Comparison of ENCODE assay signal across 16 cellular contexts in the genomic region with DNA sequence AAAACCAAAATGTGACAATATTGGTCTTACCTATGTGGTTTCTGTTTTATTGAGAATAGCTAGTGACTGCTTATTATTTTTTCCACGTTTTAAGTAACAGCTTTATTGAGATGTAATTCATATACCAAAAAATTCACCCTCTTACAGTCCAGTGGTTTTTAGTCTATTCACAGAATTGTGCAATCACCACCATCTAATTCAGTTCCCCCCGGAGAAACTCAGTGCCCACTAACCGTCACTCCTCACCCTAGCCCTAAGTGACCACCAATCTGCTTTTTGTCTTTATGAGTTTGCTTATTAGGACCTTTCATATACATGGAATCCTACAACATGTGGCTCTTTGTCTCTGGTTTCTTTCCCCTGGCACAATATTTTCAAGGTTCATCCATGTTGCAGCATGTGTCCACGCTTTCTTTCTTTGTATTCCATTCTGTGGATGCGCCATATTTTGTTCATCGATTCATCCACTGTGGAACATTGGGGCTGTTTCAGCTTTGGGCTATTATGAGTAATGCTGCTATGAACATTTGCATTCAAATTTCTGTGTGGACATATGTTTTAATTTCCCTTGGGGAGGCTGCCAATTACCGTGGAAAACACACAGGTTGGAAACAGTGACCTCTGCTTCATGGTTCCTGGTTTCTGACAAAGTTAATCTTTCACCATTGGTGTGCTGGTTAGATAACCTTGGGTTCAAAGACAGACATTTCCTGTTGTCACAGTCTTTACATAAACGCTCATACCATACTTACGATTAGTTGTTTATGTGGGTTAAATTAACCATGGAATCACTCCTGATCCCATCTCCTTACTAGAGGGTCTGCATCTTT. TPM values are rescaled to one million over a fixed set of nuclear protein-coding genes. Genes with fewer than 3 reads are reported as not detected.
A peak's percentile ranks its signal among the peaks of the same experiment; 100 is the strongest.
DNase-seq lines count a peak whose midpoint lies in the region; ATAC-seq, FAIRE-seq and TF ChIP-seq lines count a peak whose summit lies in the region.
"Had no signal": no experiment of that assay in that cellular context is flagged by ENCODE, and none has a peak within 500 bp of the region (broad histone marks: within the 10 kb centered on the region; RNA-seq: fewer than 3 reads in every experiment).

No MANE protein-coding gene starts in this region.

- peak overlapping the region in 6 of 9 donors; percentile 9 to 59 (median 38) for H3K27ac Mint-ChIP-seq in naive thymus-derived CD4-positive, alpha-beta T cell
- H3K27ac Mint-ChIP-seq in activated CD4-positive, alpha-beta T cell treated with anti-CD3 and anti-CD28 coated beads, Interleukin-2, amount 10 ng/mL, durations not matched to agents 24 days and 14 days = no peak overlapping the region
- H3K27ac Mint-ChIP-seq: activated naive CD4-positive, alpha-beta T cell treated with anti-CD3 and anti-CD28 coated beads for 36 hours had no signal

- intact Hi-C loops in naive thymus-derived CD4-positive, alpha-beta T cell (cut with micrococcal nuclease) = no loop called here
- intact Hi-C loops in activated CD4-positive, alpha-beta T cell treated with anti-CD3 and anti-CD28 coated beads, Interleukin-2, amount 10 ng/mL, durations not matched to agents 24 days and 14 days (cut with micrococcal nuclease) = no loop called here

- no peaks in the 10 kb centered on the region for H3K36me3 Mint-ChIP-seq in naive thymus-derived CD4-positive, alpha-beta T cell
- H3K36me3 Mint-ChIP-seq in activated CD4-positive, alpha-beta T cell treated with anti-CD3 and anti-CD28 coated beads, Interleukin-2, amount 10 ng/mL, durations not matched to agents 24 days and 14 days (ENCODE audit: low read depth) = no peaks in the 10 kb centered on the region
- H3K36me3 Mint-ChIP-seq: CD14-positive monocyte had no signal

- no peaks in the 10 kb centered on the region for H3K27me3 ChIP-seq in duodenal mucosa (ENCODE audit: control insufficient read depth in 1 of 2, insufficient read depth in 2 of 2, low read length in 2 of 2)
- no peaks in the 10 kb centered on the region for H3K27me3 ChIP-seq in naive thymus-derived CD4-positive, alpha-beta T cell (ENCODE audit: control insufficient read depth in 2 of 2, insufficient read depth in 2 of 2, low read length in 2 of 2)

- peak overlapping the region in 1 of 2 donors; percentile 7 for H3K4me3 ChIP-seq in duodenal mucosa (ENCODE audit: low read depth in 1 of 2, low read length in 2 of 2)
- no peak overlapping the region for H3K4me3 ChIP-seq in naive thymus-derived CD4-positive, alpha-beta T cell (ENCODE audit: low read length)
- H3K4me3 ChIP-seq: heart right ventricle, left lung, suprapubic skin had no signal

- no peak overlapping the region for H3K9ac ChIP-seq in duodenal mucosa (ENCODE audit: low read depth in 1 of 2, low read length in 2 of 2)

- no peaks in the 10 kb centered on the region for H3K36me3 ChIP-seq in duodenal mucosa (ENCODE audit: control insufficient read depth in 1 of 2, insufficient read depth in 2 of 2, low read length in 2 of 2)
- peaks cover 0 to 1% (median 0%) of the 10 kb centered on the region in 3 experiments for H3K36me3 ChIP-seq in naive thymus-derived CD4-positive, alpha-beta T cell (ENCODE audit: control insufficient read depth in 2 of 3, insufficient read depth in 3 of 3, low read length in 3 of 3)
- H3K36me3 ChIP-seq: heart right ventricle, left lung, suprapubic skin had no signal

- peak; percentile 90 for FAIRE-seq in GM18507 (lab: Jason Lieb, UNC)
- FAIRE-seq: TTC549 had no signal

- no peak for ATAC-seq in naive thymus-derived CD4-positive, alpha-beta T cell
- ATAC-seq: heart right ventricle, left lung had no signal

- peaks cover 6 to 19% (median 12%) of the 10 kb centered on the region in 7 donors for H3K4me1 Mint-ChIP-seq in naive thymus-derived CD4-positive, alpha-beta T cell
- H3K4me1 Mint-ChIP-seq in activated CD4-positive, alpha-beta T cell treated with anti-CD3 and anti-CD28 coated beads, Interleukin-2, amount 10 ng/mL, durations not matched to agents 24 days and 14 days = peaks cover 4% of the 10 kb centered on the region

- DNase-seq in GM18507 (ENCODE audit: extremely low spot score, insufficient read length, low read depth) = no peak
- no peak for DNase-seq in naive thymus-derived CD4-positive, alpha-beta T cell
- DNase-seq in midbrain (lab: John Stamatoyannopoulos, UW) = no peak
- DNase-seq in HUDEP-2 (lab: John Stamatoyannopoulos, UW; ENCODE audit: unreplicated experiment in 76 of 76) = no peak
- DNase-seq in activated CD4-positive, alpha-beta T cell treated with anti-CD3 and anti-CD28 coated beads, Interleukin-2, amount 10 ng/mL, durations not matched to agents 24 days and 14 days = no peak
- no peak for DNase-seq in NCI-H226
- DNase-seq: activated naive CD4-positive, alpha-beta T cell treated with anti-CD3 and anti-CD28 coated beads for 36 hours; heart right ventricle; left lung; RPMI8226 had no signal

- no peaks in the 10 kb centered on the region for H3K9me3 ChIP-seq in duodenal mucosa (ENCODE audit: control insufficient read depth in 1 of 2, low read length in 2 of 2)
- no peaks in the 10 kb centered on the region for H3K9me3 ChIP-seq in naive thymus-derived CD4-positive, alpha-beta T cell (ENCODE audit: control insufficient read depth in 2 of 3, low read length in 3 of 3)
- H3K9me3 ChIP-seq: heart right ventricle, left lung, suprapubic skin had no signal

- no peaks in the 10 kb centered on the region for H3K9me3 Mint-ChIP-seq in naive thymus-derived CD4-positive, alpha-beta T cell
- H3K9me3 Mint-ChIP-seq in activated CD4-positive, alpha-beta T cell treated with anti-CD3 and anti-CD28 coated beads, Interleukin-2, amount 10 ng/mL, durations not matched to agents 24 days and 14 days = no peaks in the 10 kb centered on the region
- H3K9me3 Mint-ChIP-seq: activated naive CD4-positive, alpha-beta T cell treated with anti-CD3 and anti-CD28 coated beads for 36 hours had no signal

- CTCF ChIA-PET in naive thymus-derived CD4-positive, alpha-beta T cell (lab: Charles Lee) = no interaction called here

- H3K27ac ChIP-seq in duodenal mucosa (ENCODE audit: low read depth, low read length) = peak overlapping the region; percentile 23
- no peak overlapping the region for H3K27ac ChIP-seq in naive thymus-derived CD4-positive, alpha-beta T cell (ENCODE audit: low read depth, low read length)
- H3K27ac ChIP-seq: heart right ventricle, left lung, suprapubic skin had no signal

- H3K4me3 Mint-ChIP-seq in naive thymus-derived CD4-positive, alpha-beta T cell = peak overlapping the region in 1 of 10 donors; percentile 2
- no peak overlapping the region for H3K4me3 Mint-ChIP-seq in activated CD4-positive, alpha-beta T cell treated with anti-CD3 and anti-CD28 coated beads, Interleukin-2, amount 10 ng/mL, durations not matched to agents 24 days and 14 days
- H3K4me3 Mint-ChIP-seq: activated naive CD4-positive, alpha-beta T cell treated with anti-CD3 and anti-CD28 coated beads for 36 hours; CD14-positive monocyte had no signal

- peaks cover 0 to 35% (median 6%) of the 10 kb centered on the region in 5 donors for H3K27me3 Mint-ChIP-seq in naive thymus-derived CD4-positive, alpha-beta T cell
- peaks cover 22% of the 10 kb centered on the region for H3K27me3 Mint-ChIP-seq in activated CD4-positive, alpha-beta T cell treated with anti-CD3 and anti-CD28 coated beads, Interleukin-2, amount 10 ng/mL, durations not matched to agents 24 days and 14 days

- POLR2A ChIA-PET in naive thymus-derived CD4-positive, alpha-beta T cell (lab: Charles Lee) = no interaction called here

- H3K4me1 ChIP-seq in duodenal mucosa (ENCODE audit: control insufficient read depth in 1 of 2, insufficient read depth in 2 of 2, low read length in 2 of 2) = peaks cover 14 to 16% of the 10 kb centered on the region in 2 donors
- H3K4me1 ChIP-seq in naive thymus-derived CD4-positive, alpha-beta T cell (ENCODE audit: control insufficient read depth in 2 of 2, insufficient read depth in 2 of 2, low read length in 2 of 2) = peaks cover 5% of the 10 kb centered on the region in 2 donors

TF ChIP-seq in PFSK-1, 5 proteins besides CTCF, POLR2A, EP300 and RAD21:
- TF ChIP-seq POLR2AphosphoS5 (IDR thresholded peaks at IDR 0.05; ENCODE audit: low read depth, low read length) (no peak), FOXP2 (optimal IDR thresholded peaks at IDR 0.05; ENCODE audit: borderline replicate concordance, extremely low read depth, extremely low read length, insufficient read depth) (no peak), TAF1 (IDR thresholded peaks at IDR 0.05; ENCODE audit: borderline replicate concordance, insufficient read depth, low read length) (no peak), SIN3A (IDR thresholded peaks at IDR 0.05; ENCODE audit: borderline replicate concordance, insufficient read depth, low read length) (0 out of 2 replicates have a peak, but pooled peaks have one; percentile 35)
- TF ChIP-seq, protein P1, sequence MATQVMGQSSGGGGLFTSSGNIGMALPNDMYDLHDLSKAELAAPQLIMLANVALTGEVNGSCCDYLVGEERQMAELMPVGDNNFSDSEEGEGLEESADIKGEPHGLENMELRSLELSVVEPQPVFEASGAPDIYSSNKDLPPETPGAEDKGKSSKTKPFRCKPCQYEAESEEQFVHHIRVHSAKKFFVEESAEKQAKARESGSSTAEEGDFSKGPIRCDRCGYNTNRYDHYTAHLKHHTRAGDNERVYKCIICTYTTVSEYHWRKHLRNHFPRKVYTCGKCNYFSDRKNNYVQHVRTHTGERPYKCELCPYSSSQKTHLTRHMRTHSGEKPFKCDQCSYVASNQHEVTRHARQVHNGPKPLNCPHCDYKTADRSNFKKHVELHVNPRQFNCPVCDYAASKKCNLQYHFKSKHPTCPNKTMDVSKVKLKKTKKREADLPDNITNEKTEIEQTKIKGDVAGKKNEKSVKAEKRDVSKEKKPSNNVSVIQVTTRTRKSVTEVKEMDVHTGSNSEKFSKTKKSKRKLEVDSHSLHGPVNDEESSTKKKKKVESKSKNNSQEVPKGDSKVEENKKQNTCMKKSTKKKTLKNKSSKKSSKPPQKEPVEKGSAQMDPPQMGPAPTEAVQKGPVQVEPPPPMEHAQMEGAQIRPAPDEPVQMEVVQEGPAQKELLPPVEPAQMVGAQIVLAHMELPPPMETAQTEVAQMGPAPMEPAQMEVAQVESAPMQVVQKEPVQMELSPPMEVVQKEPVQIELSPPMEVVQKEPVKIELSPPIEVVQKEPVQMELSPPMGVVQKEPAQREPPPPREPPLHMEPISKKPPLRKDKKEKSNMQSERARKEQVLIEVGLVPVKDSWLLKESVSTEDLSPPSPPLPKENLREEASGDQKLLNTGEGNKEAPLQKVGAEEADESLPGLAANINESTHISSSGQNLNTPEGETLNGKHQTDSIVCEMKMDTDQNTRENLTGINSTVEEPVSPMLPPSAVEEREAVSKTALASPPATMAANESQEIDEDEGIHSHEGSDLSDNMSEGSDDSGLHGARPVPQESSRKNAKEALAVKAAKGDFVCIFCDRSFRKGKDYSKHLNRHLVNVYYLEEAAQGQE (IDR thresholded peaks at IDR 0.05; ENCODE audit: insufficient read depth in 1 of 2, low read depth in 2 of 2, low read length in 2 of 2) = no peak

RNA-seq across cellular contexts. Expression of a gene that starts 3.2 kb away (rescaled TPM):
- polyA plus RNA-seq in PFSK-1 (2012; ENCODE audit: insufficient read length, low read depth) = not detected
- under 1 TPM in 1 of 5 experiments, not detected in 4; 0.59 TPM for total RNA-seq in naive thymus-derived CD4-positive, alpha-beta T cell
- not detected for polyA plus RNA-seq in naive thymus-derived CD4-positive, alpha-beta T cell
- not detected in 2 replicates for total RNA-seq in activated CD4-positive, alpha-beta T cell treated with anti-CD3 and anti-CD28 coated beads, Interleukin-2, amount 10 ng/mL, durations not matched to agents 24 days and 14 days
- total RNA-seq: activated naive CD4-positive, alpha-beta T cell treated with anti-CD3 and anti-CD28 coated beads for 36 hours; cardiac septum; heart right ventricle had no signal
- polyA plus RNA-seq: CD14-positive monocyte had no signal
